ENCODE assay signal across 17 cellular contexts in genomic region chr5:61993446-61994017, GRCh38.
DNase-seq lines count a peak whose midpoint lies in the region; ATAC-seq, FAIRE-seq and TF ChIP-seq lines count a peak whose summit lies in the region.
"Had no signal": no experiment of that assay in that cellular context is flagged by ENCODE, and none has a peak within 500 bp of the region (broad histone marks: within the 10 kb centered on the region; RNA-seq: fewer than 3 reads in every experiment).

No MANE protein-coding gene starts in this region.

- H2AK5ac ChIP-seq in trophoblast cell (ENCODE audit: low read length): no peak overlapping the region

- H3K14ac ChIP-seq in trophoblast cell (ENCODE audit: low read length): no peak overlapping the region

- no peak overlapping the region for H2BK5ac ChIP-seq in trophoblast cell (ENCODE audit: low read depth, low read length, poor library complexity)

- no peak overlapping the region for H4K91ac ChIP-seq in trophoblast cell (ENCODE audit: low read depth, low read length)

- H3K4me2 ChIP-seq in trophoblast cell (ENCODE audit: low read length): no peak overlapping the region
- H3K4me2 ChIP-seq: KMS-11 had no signal

- no peak overlapping the region for H2BK120ac ChIP-seq in trophoblast cell (ENCODE audit: insufficient read depth, low read length, poor library complexity)

- H3K4me1 ChIP-seq in trophoblast cell (ENCODE audit: control insufficient read depth in 1 of 2, insufficient read depth in 2 of 2, low read length in 2 of 2): peaks cover 2% of the 10 kb centered on the region in 2 experiments
- H3K4me1 ChIP-seq: Caco-2, HAP-1 had no signal

- H3K9ac ChIP-seq in trophoblast cell (ENCODE audit: low read length): no peak overlapping the region
- H3K9ac ChIP-seq: KMS-11 had no signal

- peaks cover 4% of the 10 kb centered on the region for H3K27me3 Mint-ChIP-seq in progenitor cell of endocrine pancreas

- no peak overlapping the region for H3K4ac ChIP-seq in trophoblast cell (ENCODE audit: low read depth, low read length)

- peak overlapping the region; percentile 16 for H3K27ac ChIP-seq in trophoblast cell (ENCODE audit: low read depth, low read length)
- H3K27ac ChIP-seq: KMS-11 had no signal

- H3K27ac Mint-ChIP-seq in progenitor cell of endocrine pancreas: no peak overlapping the region
- H3K27ac Mint-ChIP-seq: CD14-positive monocyte; CD8-positive, alpha-beta memory T cell had no signal

- no peak overlapping the region for H2BK12ac ChIP-seq in trophoblast cell (ENCODE audit: low read length)

- no CpG with 5 or more reads among the region's 4 CpGs for WGBS in trophoblast cell (ENCODE audit: extremely low coverage, insufficient coverage, insufficient read length)

- no peaks in the 10 kb centered on the region for H3K79me1 ChIP-seq in trophoblast cell (ENCODE audit: low read length)

- H4K12ac ChIP-seq in trophoblast cell (ENCODE audit: low read depth, low read length): no peak overlapping the region

- peaks cover 19% of the 10 kb centered on the region for H3K4me1 Mint-ChIP-seq in progenitor cell of endocrine pancreas (ENCODE audit: low read depth)
- H3K4me1 Mint-ChIP-seq: CD14-positive monocyte; CD8-positive, alpha-beta memory T cell had no signal

- peak; percentile 14 for DNase-seq in AG20443 (ENCODE audit: low spot score)
- DNase-seq in HT1080 (ENCODE audit: low read depth): peak; percentile 26
- peak; percentile 41 for DNase-seq in dedifferentiated amniotic fluid mesenchymal stem cell (ENCODE audit: extremely low spot score)
- DNase-seq in trophoblast cell: no peak
- no peak for DNase-seq in progenitor cell of endocrine pancreas (ENCODE audit: low spot score, unreplicated experiment)
- DNase-seq in RPMI8226: no peak
- DNase-seq in frontal cortex (ENCODE audit: low spot score in 2 of 2): no peak
- DNase-seq: Caco-2; CD8-positive, alpha-beta memory T cell; DND-41; GF-D8; GOT3 had no signal

- H4K8ac ChIP-seq in trophoblast cell (ENCODE audit: low read depth, low read length): no peak overlapping the region

- H3K18ac ChIP-seq in trophoblast cell (ENCODE audit: low read length): no peak overlapping the region

- H3K27me3 ChIP-seq in trophoblast cell (ENCODE audit: insufficient read depth, low read length): no peaks in the 10 kb centered on the region

- H3K36me3 Mint-ChIP-seq in progenitor cell of endocrine pancreas (ENCODE audit: insufficient read depth): no peaks in the 10 kb centered on the region
- H3K36me3 Mint-ChIP-seq: CD14-positive monocyte; CD8-positive, alpha-beta memory T cell had no signal

- H3K4me3 Mint-ChIP-seq in progenitor cell of endocrine pancreas (ENCODE audit: low read depth): no peak overlapping the region
- H3K4me3 Mint-ChIP-seq: CD14-positive monocyte; CD8-positive, alpha-beta memory T cell had no signal

- H3K79me2 ChIP-seq in trophoblast cell (ENCODE audit: control insufficient read depth, insufficient read depth, low read length, poor library complexity): no peaks in the 10 kb centered on the region

- no peaks in the 10 kb centered on the region for H3K9me3 ChIP-seq in trophoblast cell (ENCODE audit: insufficient read depth, low read depth, low read length)
- H3K9me3 ChIP-seq: Caco-2, HAP-1 had no signal

- ATAC-seq in HG02759 (IDR thresholded peaks at IDR 0.05; ENCODE audit: unreplicated experiment): no peak

- no peak overlapping the region for H2AFZ ChIP-seq in trophoblast cell (ENCODE audit: insufficient read depth, low read length, poor library complexity)

- H3K4me3 ChIP-seq in trophoblast cell (ENCODE audit: low read depth, low read length): no peak overlapping the region
- H3K4me3 ChIP-seq: HAP-1 had no signal

- FAIRE-seq in frontal cortex (lab: Jason Lieb, UNC): no peak
- FAIRE-seq: GM18507 had no signal

- H3K36me3 ChIP-seq in trophoblast cell (ENCODE audit: control insufficient read depth in 1 of 2, insufficient read depth in 2 of 2, low read length in 2 of 2): no peaks in the 10 kb centered on the region
- H3K36me3 ChIP-seq: HAP-1 had no signal

- no peaks in the 10 kb centered on the region for H3K9me3 Mint-ChIP-seq in progenitor cell of endocrine pancreas (ENCODE audit: low read depth)

- TF ChIP-seq CTCF in progenitor cell of endocrine pancreas (IDR thresholded peaks at IDR 0.05; ENCODE audit: unreplicated experiment): no peak

- H3K23ac ChIP-seq in trophoblast cell (ENCODE audit: low read length): no peak overlapping the region

Comparison
In these comparisons a context has a peak if more than half of its experiments do, and no peak if none do; other contexts are left out.
1. DNase-seq: peak in AG20443 (single experiment), HT1080 (single experiment) and dedifferentiated amniotic fluid mesenchymal stem cell (single experiment); none in trophoblast cell (0 of 2), progenitor cell of endocrine pancreas (single experiment), RPMI8226 (single experiment) and frontal cortex (0 of 2).